2 cellular contexts compared by ENCODE assay signal in genomic region chr14:105011312-105011990, GRCh38.
TF ChIP-seq lines count a peak whose summit lies in the region.

No MANE protein-coding gene starts in this region.

TF ChIP-seq in HEK293, 187 proteins besides CTCF, POLR2A, EP300 and RAD21:
- no peak for TF ChIP-seq PRDM6 (tag by site-specific recombination; IDR thresholded peaks at IDR 0.05)
- TF ChIP-seq REST (tag by site-specific recombination; IDR thresholded peaks at IDR 0.05) = peak; percentile 43; the same call in 1 of the 2 replicates
- peak; percentile 42; the same call in 1 of the 2 replicates for TF ChIP-seq ZNF600 (tag by site-specific recombination; IDR thresholded peaks at IDR 0.05)

TF ChIP-seq in H1, 55 proteins besides CTCF, POLR2A, EP300 and RAD21:
- no peak for TF ChIP-seq SAP30 (IDR thresholded peaks at IDR 0.05; ENCODE audit: insufficient read depth, insufficient replicate concordance, low read length)
- no peak for TF ChIP-seq USF2 (IDR thresholded peaks at IDR 0.05; ENCODE audit: low read length)
- TF ChIP-seq ATF3 (IDR thresholded peaks at IDR 0.05; ENCODE audit: insufficient read depth, low read depth, low read length) = no peak
- TF ChIP-seq NRF1 (IDR thresholded peaks at IDR 0.05; ENCODE audit: low read depth, low read length) = no peak
- TF ChIP-seq MAX (IDR thresholded peaks at IDR 0.05) = no peak
- TF ChIP-seq BACH1 (IDR thresholded peaks at IDR 0.05; ENCODE audit: low read length) = no peak
- no peak for TF ChIP-seq TAF7 (optimal IDR thresholded peaks at IDR 0.05; ENCODE audit: borderline replicate concordance, low read depth, low read length)
- no peak for TF ChIP-seq SIN3A (conservative IDR thresholded peaks at IDR 0.05 in 1 of 2, IDR thresholded peaks at IDR 0.05 in 1 of 2; ENCODE audit: low read depth in 1 of 2, low read length in 2 of 2)
- TF ChIP-seq MAFK (IDR thresholded peaks at IDR 0.05; ENCODE audit: low read depth, low read length) = no peak
- TF ChIP-seq NANOG (IDR thresholded peaks at IDR 0.05; ENCODE audit: insufficient read depth, low read depth, low read length, poor library complexity, severe bottlenecking) = no peak
- no peak for TF ChIP-seq KDM4A (IDR thresholded peaks at IDR 0.05; ENCODE audit: low read depth, low read length, severe bottlenecking)
- no peak for TF ChIP-seq SIRT6 (IDR thresholded peaks at IDR 0.05; ENCODE audit: low read length)
- no peak for TF ChIP-seq EZH2 (IDR thresholded peaks at IDR 0.05; ENCODE audit: low read depth, low read length, severe bottlenecking)
- TF ChIP-seq E2F6 (IDR thresholded peaks at IDR 0.05) = no peak
TF ChIP-seq in H1: peak in this region for 0.
